ENCODE assay signal across 25 cellular contexts in genomic region chrX:137771537-137771936, GRCh38.
"Had no signal": no experiment of that assay in that cellular context is flagged by ENCODE, and none has a peak within 500 bp of the region (broad histone marks: within the 10 kb centered on the region; RNA-seq: fewer than 3 reads in every experiment).

No MANE protein-coding gene starts in this region.

- H3K4me2 ChIP-seq: hepatocyte had no signal

- ATAC-seq: effector memory CD8-positive, alpha-beta T cell; esophagus mucosa; foreskin keratinocyte; gastrocnemius medialis; gastroesophageal sphincter; heart left ventricle; heart right ventricle had no signal

- H3K9me3 ChIP-seq: colonic mucosa, esophagus squamous epithelium, gastrocnemius medialis had no signal

- H3K79me2 ChIP-seq: hepatocyte had no signal

- DNase-seq: colonic mucosa; cortex of kidney; dermis blood vessel endothelial cell; dorsolateral prefrontal cortex; effector CD4-positive, alpha-beta T cell; effector CD8-positive, alpha-beta T cell; effector memory CD4-positive, alpha-beta T cell; effector memory CD8-positive, alpha-beta T cell; endodermal cell; erythroblast; esophagus squamous epithelium; foreskin fibroblast; foreskin keratinocyte; foreskin melanocyte; gastrocnemius medialis; glutamatergic neuron; head of caudate nucleus; heart left ventricle; heart right ventricle had no signal

- H2AFZ ChIP-seq: hepatocyte had no signal

- H3K27ac ChIP-seq: colonic mucosa, coronary artery, dorsolateral prefrontal cortex, epithelial cell of prostate, esophagus muscularis mucosa, esophagus squamous epithelium, foreskin keratinocyte, gastrocnemius medialis, gastroesophageal sphincter, heart left ventricle, heart right ventricle, hepatocyte had no signal

- H3K27me3 ChIP-seq: colonic mucosa, esophagus muscularis mucosa, esophagus squamous epithelium, foreskin keratinocyte, gastrocnemius medialis, gastroesophageal sphincter, heart left ventricle, heart right ventricle, hepatocyte had no signal

- H3K36me3 ChIP-seq: colonic mucosa, esophagus muscularis mucosa, esophagus squamous epithelium, gastrocnemius medialis, gastroesophageal sphincter, heart left ventricle, heart right ventricle had no signal

- H3K4me1 ChIP-seq: colonic mucosa, esophagus muscularis mucosa, esophagus squamous epithelium, foreskin keratinocyte, gastrocnemius medialis, gastroesophageal sphincter, heart left ventricle, heart right ventricle had no signal

- H3K4me3 ChIP-seq: colonic mucosa, coronary artery, dorsolateral prefrontal cortex, esophagus muscularis mucosa, esophagus squamous epithelium, gastrocnemius medialis, gastroesophageal sphincter, heart left ventricle, heart right ventricle, hepatocyte had no signal
